In the genomic region with DNA sequence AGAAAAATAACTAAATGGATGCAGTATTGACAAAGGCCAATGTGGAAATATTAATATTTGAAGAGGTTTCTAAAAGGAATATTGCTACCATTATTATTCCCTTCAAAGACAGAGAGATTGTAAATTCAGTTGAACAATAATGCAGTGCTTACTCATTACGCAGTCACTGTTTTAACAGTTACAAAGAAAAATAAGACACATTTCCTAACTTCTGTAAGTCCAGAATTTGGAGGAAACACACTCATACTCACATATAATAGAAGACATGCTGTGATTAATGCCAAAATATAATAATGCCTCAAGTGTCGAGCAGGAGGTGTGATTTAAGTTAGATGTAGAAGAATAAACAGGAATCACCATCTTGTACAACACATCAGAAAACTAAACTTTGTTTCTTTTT, we compare ENCODE assay signal across 1 cellular context.
TF ChIP-seq lines count a peak whose summit lies in the region.

No MANE protein-coding gene starts in this region.

TF ChIP-seq in GM23338, 12 proteins besides CTCF, POLR2A, EP300 and RAD21:
- TF ChIP-seq, protein P1, sequence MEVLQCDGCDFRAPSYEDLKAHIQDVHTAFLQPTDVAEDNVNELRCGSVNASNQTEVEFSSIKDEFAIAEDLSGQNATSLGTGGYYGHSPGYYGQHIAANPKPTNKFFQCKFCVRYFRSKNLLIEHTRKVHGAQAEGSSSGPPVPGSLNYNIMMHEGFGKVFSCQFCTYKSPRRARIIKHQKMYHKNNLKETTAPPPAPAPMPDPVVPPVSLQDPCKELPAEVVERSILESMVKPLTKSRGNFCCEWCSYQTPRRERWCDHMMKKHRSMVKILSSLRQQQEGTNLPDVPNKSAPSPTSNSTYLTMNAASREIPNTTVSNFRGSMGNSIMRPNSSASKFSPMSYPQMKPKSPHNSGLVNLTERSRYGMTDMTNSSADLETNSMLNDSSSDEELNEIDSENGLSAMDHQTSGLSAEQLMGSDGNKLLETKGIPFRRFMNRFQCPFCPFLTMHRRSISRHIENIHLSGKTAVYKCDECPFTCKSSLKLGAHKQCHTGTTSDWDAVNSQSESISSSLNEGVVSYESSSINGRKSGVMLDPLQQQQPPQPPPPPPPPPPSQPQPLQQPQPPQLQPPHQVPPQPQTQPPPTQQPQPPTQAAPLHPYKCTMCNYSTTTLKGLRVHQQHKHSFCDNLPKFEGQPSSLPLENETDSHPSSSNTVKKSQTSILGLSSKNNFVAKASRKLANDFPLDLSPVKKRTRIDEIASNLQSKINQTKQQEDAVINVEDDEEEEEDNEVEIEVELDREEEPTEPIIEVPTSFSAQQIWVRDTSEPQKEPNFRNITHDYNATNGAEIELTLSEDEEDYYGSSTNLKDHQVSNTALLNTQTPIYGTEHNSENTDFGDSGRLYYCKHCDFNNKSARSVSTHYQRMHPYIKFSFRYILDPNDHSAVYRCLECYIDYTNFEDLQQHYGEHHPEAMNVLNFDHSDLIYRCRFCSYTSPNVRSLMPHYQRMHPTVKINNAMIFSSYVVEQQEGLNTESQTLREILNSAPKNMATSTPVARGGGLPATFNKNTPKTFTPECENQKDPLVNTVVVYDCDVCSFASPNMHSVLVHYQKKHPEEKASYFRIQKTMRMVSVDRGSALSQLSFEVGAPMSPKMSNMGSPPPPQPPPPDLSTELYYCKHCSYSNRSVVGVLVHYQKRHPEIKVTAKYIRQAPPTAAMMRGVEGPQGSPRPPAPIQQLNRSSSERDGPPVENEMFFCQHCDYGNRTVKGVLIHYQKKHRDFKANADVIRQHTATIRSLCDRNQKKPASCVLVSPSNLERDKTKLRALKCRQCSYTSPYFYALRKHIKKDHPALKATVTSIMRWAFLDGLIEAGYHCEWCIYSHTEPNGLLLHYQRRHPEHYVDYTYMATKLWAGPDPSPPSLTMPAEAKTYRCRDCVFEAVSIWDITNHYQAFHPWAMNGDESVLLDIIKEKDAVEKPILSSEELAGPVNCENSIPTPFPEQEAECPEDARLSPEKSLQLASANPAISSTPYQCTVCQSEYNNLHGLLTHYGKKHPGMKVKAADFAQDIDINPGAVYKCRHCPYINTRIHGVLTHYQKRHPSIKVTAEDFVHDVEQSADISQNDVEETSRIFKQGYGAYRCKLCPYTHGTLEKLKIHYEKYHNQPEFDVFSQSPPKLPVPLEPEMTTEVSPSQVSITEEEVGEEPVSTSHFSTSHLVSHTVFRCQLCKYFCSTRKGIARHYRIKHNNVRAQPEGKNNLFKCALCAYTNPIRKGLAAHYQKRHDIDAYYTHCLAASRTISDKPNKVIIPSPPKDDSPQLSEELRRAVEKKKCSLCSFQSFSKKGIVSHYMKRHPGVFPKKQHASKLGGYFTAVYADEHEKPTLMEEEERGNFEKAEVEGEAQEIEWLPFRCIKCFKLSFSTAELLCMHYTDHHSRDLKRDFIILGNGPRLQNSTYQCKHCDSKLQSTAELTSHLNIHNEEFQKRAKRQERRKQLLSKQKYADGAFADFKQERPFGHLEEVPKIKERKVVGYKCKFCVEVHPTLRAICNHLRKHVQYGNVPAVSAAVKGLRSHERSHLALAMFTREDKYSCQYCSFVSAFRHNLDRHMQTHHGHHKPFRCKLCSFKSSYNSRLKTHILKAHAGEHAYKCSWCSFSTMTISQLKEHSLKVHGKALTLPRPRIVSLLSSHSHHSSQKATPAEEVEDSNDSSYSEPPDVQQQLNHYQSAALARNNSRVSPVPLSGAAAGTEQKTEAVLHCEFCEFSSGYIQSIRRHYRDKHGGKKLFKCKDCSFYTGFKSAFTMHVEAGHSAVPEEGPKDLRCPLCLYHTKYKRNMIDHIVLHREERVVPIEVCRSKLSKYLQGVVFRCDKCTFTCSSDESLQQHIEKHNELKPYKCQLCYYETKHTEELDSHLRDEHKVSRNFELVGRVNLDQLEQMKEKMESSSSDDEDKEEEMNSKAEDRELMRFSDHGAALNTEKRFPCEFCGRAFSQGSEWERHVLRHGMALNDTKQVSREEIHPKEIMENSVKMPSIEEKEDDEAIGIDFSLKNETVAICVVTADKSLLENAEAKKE (CRISPR knock-in tag; IDR thresholded peaks at IDR 0.05), result no peak
- TF ChIP-seq JUNB (IDR thresholded peaks at IDR 0.05; ENCODE audit: unreplicated experiment) (no peak), CREB1 (CRISPR knock-in tag; IDR thresholded peaks at IDR 0.05; ENCODE audit: low read depth) (no peak), EZH2phosphoT487 (IDR thresholded peaks at IDR 0.05; ENCODE audit: unreplicated experiment) (no peak), ZNF114 (CRISPR knock-in tag; IDR thresholded peaks at IDR 0.05) (no peak), EZH2 (IDR thresholded peaks at IDR 0.05; ENCODE audit: low read depth, unreplicated experiment) (no peak), ZNF331 (CRISPR knock-in tag; IDR thresholded peaks at IDR 0.05; ENCODE audit: low read depth) (no peak), POLR2AphosphoS5 (IDR thresholded peaks at IDR 0.05; ENCODE audit: low read depth) (no peak), NANOG (IDR thresholded peaks at IDR 0.05; ENCODE audit: borderline replicate concordance) (no peak), STAT1 (IDR thresholded peaks at IDR 0.05; ENCODE audit: unreplicated experiment) (no peak)
- TF ChIP-seq, protein P2, sequence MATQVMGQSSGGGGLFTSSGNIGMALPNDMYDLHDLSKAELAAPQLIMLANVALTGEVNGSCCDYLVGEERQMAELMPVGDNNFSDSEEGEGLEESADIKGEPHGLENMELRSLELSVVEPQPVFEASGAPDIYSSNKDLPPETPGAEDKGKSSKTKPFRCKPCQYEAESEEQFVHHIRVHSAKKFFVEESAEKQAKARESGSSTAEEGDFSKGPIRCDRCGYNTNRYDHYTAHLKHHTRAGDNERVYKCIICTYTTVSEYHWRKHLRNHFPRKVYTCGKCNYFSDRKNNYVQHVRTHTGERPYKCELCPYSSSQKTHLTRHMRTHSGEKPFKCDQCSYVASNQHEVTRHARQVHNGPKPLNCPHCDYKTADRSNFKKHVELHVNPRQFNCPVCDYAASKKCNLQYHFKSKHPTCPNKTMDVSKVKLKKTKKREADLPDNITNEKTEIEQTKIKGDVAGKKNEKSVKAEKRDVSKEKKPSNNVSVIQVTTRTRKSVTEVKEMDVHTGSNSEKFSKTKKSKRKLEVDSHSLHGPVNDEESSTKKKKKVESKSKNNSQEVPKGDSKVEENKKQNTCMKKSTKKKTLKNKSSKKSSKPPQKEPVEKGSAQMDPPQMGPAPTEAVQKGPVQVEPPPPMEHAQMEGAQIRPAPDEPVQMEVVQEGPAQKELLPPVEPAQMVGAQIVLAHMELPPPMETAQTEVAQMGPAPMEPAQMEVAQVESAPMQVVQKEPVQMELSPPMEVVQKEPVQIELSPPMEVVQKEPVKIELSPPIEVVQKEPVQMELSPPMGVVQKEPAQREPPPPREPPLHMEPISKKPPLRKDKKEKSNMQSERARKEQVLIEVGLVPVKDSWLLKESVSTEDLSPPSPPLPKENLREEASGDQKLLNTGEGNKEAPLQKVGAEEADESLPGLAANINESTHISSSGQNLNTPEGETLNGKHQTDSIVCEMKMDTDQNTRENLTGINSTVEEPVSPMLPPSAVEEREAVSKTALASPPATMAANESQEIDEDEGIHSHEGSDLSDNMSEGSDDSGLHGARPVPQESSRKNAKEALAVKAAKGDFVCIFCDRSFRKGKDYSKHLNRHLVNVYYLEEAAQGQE (IDR thresholded peaks at IDR 0.05; ENCODE audit: unreplicated experiment), result no peak
- TF ChIP-seq, protein P3, sequence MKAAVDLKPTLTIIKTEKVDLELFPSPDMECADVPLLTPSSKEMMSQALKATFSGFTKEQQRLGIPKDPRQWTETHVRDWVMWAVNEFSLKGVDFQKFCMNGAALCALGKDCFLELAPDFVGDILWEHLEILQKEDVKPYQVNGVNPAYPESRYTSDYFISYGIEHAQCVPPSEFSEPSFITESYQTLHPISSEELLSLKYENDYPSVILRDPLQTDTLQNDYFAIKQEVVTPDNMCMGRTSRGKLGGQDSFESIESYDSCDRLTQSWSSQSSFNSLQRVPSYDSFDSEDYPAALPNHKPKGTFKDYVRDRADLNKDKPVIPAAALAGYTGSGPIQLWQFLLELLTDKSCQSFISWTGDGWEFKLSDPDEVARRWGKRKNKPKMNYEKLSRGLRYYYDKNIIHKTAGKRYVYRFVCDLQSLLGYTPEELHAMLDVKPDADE (IDR thresholded peaks at IDR 0.05), result no peak
